1 cellular context compared by ENCODE assay signal in the genomic region with DNA sequence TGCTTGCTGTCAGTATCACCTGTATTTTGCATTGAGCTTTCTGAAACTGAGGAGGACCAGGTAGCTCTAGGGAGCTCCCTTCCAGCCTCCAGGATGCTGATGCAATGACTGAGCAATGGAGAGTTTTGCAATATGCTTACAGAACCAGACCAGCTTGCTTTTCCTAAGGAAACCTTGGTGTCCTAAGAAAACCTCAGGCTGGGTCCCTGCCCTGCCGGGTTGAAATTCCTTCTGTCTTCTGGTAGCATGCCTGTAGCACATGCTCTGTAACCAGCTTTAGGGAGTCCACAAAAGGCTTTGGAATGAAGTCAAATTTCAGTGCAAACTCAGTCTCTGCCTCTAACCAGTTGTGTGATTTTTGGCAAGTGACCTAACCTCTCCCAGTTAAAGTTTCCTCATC.
TF ChIP-seq lines count a peak whose summit lies in the region.

No MANE protein-coding gene starts in this region.

TF ChIP-seq in HCT116, 20 proteins besides CTCF, POLR2A, EP300 and RAD21 (continued from another document):
- TF ChIP-seq EGR1 (IDR thresholded peaks at IDR 0.05; ENCODE audit: low read depth) (no peak), JUND (IDR thresholded peaks at IDR 0.05) (peak; percentile 36), SIN3A (IDR thresholded peaks at IDR 0.05; ENCODE audit: low read depth) (no peak), ZFX (IDR thresholded peaks at IDR 0.05) (no peak), FOSL1 (IDR thresholded peaks at IDR 0.05; ENCODE audit: low read depth) (no peak), CEBPB (IDR thresholded peaks at IDR 0.05; ENCODE audit: low read depth) (peak; percentile 100), MAX (IDR thresholded peaks at IDR 0.05) (peak; percentile 66), YY1 (IDR thresholded peaks at IDR 0.05; ENCODE audit: extremely low read depth, insufficient replicate concordance, low read depth, low read length) (no peak), ZNF274 (IDR thresholded peaks at IDR 0.05; ENCODE audit: low read depth, low read length) (no peak), SRF (IDR thresholded peaks at IDR 0.05; ENCODE audit: low read depth) (no peak)
- TF ChIP-seq, protein P1, sequence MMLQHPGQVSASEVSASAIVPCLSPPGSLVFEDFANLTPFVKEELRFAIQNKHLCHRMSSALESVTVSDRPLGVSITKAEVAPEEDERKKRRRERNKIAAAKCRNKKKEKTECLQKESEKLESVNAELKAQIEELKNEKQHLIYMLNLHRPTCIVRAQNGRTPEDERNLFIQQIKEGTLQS (IDR thresholded peaks at IDR 0.05) = peak; percentile 36; the same call in 1 of the 2 replicates
